ENCODE assay signal across 1 cellular context in the genomic region with DNA sequence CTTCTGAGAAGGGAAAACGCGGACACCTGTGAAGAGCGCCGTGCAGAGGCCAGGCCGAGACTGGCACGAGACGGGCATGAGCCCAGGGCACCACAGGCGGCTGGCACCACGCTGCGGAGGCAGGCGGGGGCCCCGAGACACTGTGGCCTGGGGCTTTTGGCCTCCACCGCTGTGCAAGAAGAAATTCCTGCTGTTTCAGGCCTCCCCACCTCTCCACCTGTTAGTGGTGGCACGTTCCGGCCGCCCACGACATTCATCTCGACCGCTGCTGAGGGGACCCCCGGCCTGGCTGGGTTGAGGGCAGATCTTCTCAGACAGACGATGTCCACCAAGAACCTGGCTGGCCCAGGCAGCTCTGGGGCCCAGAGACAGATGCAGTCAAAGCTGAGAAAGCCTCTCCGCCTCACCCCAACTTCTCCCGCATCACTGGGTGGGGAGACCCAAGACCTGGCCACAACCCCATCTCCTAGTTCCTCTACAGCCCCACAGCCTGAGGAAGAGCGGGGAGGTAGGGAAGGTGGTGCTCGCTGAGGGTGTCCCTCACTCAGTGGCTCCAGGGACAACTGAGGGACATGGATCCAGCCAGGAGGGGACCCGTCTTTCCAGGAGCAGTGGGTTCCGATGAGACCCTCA.
TF ChIP-seq lines count a peak whose summit lies in the region.

No MANE protein-coding gene starts in this region.

TF ChIP-seq in K562, 482 proteins besides CTCF, POLR2A, EP300 and RAD21:
- TF ChIP-seq HNRNPL (IDR thresholded peaks at IDR 0.05; ENCODE audit: low read depth, low read length) = 0 out of 2 replicates have a peak, but pooled peaks have one; percentile 22
- no peak for TF ChIP-seq PHTF2 (CRISPR knock-in tag; IDR thresholded peaks at IDR 0.05)
